Comparison of ENCODE assay signal across 1 cellular context in the genomic region with DNA sequence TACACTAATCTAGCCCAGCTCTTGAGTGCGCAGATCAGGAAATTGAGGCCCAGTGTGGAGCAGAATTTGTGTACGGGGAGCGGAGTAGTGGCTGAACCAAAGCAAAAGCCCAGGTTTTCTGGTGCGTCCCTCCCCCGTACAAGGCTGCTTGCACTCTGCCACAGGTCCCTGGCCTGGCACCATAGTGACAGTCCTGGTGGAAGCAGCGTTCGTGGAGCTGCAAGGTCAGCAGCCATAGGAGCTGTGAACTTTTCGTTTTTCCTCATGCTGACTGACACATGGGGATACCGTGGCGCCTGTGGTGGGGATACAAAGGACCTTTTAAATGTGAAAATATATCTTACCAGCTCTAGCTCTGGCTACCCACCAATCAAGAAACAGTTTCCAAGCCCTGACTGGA.
TF ChIP-seq lines count a peak whose summit lies in the region.

No MANE protein-coding gene starts in this region.

TF ChIP-seq in GM12878, 131 proteins besides CTCF, POLR2A, EP300 and RAD21 (continued from another document and continues in another):
- TF ChIP-seq POLR2AphosphoS2 (IDR thresholded peaks at IDR 0.05; ENCODE audit: low read depth, low read length): peak; percentile 30; the same call in 1 of the 2 replicates
- no peak for TF ChIP-seq MTA3 (IDR thresholded peaks at IDR 0.05; ENCODE audit: borderline replicate concordance, low read length)
- TF ChIP-seq, protein P1, sequence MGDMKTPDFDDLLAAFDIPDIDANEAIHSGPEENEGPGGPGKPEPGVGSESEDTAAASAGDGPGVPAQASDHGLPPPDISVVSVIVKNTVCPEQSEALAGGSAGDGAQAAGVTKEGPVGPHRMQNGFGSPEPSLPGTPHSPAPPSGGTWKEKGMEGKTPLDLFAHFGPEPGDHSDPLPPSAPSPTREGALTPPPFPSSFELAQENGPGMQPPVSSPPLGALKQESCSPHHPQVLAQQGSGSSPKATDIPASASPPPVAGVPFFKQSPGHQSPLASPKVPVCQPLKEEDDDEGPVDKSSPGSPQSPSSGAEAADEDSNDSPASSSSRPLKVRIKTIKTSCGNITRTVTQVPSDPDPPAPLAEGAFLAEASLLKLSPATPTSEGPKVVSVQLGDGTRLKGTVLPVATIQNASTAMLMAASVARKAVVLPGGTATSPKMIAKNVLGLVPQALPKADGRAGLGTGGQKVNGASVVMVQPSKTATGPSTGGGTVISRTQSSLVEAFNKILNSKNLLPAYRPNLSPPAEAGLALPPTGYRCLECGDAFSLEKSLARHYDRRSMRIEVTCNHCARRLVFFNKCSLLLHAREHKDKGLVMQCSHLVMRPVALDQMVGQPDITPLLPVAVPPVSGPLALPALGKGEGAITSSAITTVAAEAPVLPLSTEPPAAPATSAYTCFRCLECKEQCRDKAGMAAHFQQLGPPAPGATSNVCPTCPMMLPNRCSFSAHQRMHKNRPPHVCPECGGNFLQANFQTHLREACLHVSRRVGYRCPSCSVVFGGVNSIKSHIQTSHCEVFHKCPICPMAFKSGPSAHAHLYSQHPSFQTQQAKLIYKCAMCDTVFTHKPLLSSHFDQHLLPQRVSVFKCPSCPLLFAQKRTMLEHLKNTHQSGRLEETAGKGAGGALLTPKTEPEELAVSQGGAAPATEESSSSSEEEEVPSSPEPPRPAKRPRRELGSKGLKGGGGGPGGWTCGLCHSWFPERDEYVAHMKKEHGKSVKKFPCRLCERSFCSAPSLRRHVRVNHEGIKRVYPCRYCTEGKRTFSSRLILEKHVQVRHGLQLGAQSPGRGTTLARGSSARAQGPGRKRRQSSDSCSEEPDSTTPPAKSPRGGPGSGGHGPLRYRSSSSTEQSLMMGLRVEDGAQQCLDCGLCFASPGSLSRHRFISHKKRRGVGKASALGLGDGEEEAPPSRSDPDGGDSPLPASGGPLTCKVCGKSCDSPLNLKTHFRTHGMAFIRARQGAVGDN (IDR thresholded peaks at IDR 0.05): peak; percentile 52
- TF ChIP-seq, protein P2, sequence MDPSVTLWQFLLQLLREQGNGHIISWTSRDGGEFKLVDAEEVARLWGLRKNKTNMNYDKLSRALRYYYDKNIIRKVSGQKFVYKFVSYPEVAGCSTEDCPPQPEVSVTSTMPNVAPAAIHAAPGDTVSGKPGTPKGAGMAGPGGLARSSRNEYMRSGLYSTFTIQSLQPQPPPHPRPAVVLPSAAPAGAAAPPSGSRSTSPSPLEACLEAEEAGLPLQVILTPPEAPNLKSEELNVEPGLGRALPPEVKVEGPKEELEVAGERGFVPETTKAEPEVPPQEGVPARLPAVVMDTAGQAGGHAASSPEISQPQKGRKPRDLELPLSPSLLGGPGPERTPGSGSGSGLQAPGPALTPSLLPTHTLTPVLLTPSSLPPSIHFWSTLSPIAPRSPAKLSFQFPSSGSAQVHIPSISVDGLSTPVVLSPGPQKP (IDR thresholded peaks at IDR 0.05; ENCODE audit: low read depth, low read length): no peak
- TF ChIP-seq NFIC (IDR thresholded peaks at IDR 0.05; ENCODE audit: low read depth, low read length): no peak
- no peak for TF ChIP-seq SRF (IDR thresholded peaks at IDR 0.05; ENCODE audit: low read depth in 2 of 2, low read length in 2 of 2)
- TF ChIP-seq, protein P3, sequence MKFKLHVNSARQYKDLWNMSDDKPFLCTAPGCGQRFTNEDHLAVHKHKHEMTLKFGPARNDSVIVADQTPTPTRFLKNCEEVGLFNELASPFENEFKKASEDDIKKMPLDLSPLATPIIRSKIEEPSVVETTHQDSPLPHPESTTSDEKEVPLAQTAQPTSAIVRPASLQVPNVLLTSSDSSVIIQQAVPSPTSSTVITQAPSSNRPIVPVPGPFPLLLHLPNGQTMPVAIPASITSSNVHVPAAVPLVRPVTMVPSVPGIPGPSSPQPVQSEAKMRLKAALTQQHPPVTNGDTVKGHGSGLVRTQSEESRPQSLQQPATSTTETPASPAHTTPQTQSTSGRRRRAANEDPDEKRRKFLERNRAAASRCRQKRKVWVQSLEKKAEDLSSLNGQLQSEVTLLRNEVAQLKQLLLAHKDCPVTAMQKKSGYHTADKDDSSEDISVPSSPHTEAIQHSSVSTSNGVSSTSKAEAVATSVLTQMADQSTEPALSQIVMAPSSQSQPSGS (IDR thresholded peaks at IDR 0.05; ENCODE audit: low read length): no peak
- TF ChIP-seq NFXL1 (IDR thresholded peaks at IDR 0.05; ENCODE audit: borderline replicate concordance): no peak
- TF ChIP-seq MTA2 (IDR thresholded peaks at IDR 0.05; ENCODE audit: low read depth): no peak
- TF ChIP-seq, protein P4, sequence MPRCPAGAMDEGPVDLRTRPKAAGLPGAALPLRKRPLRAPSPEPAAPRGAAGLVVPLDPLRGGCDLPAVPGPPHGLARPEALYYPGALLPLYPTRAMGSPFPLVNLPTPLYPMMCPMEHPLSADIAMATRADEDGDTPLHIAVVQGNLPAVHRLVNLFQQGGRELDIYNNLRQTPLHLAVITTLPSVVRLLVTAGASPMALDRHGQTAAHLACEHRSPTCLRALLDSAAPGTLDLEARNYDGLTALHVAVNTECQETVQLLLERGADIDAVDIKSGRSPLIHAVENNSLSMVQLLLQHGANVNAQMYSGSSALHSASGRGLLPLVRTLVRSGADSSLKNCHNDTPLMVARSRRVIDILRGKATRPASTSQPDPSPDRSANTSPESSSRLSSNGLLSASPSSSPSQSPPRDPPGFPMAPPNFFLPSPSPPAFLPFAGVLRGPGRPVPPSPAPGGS (IDR thresholded peaks at IDR 0.05; ENCODE audit: borderline replicate concordance, insufficient read depth, low read depth, low read length, poor library complexity, severe bottlenecking): no peak
- TF ChIP-seq BCL11A (IDR thresholded peaks at IDR 0.05; ENCODE audit: low read depth, low read length): no peak
- TF ChIP-seq BACH1 (IDR thresholded peaks at IDR 0.05; ENCODE audit: borderline replicate concordance): peak; percentile 62; the same call in 1 of the 2 replicates
- 0 out of 2 replicates have a peak, but pooled peaks have one; percentile 6 for TF ChIP-seq PAX5 (IDR thresholded peaks at IDR 0.05; ENCODE audit: borderline replicate concordance, low read depth, low read length)
- TF ChIP-seq, protein P5, sequence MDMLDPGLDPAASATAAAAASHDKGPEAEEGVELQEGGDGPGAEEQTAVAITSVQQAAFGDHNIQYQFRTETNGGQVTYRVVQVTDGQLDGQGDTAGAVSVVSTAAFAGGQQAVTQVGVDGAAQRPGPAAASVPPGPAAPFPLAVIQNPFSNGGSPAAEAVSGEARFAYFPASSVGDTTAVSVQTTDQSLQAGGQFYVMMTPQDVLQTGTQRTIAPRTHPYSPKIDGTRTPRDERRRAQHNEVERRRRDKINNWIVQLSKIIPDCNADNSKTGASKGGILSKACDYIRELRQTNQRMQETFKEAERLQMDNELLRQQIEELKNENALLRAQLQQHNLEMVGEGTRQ (IDR thresholded peaks at IDR 0.05; ENCODE audit: borderline replicate concordance, low read depth, low read length): no peak
- no peak for TF ChIP-seq KDM1A (IDR thresholded peaks at IDR 0.05; ENCODE audit: borderline replicate concordance)
- TF ChIP-seq, protein P6, sequence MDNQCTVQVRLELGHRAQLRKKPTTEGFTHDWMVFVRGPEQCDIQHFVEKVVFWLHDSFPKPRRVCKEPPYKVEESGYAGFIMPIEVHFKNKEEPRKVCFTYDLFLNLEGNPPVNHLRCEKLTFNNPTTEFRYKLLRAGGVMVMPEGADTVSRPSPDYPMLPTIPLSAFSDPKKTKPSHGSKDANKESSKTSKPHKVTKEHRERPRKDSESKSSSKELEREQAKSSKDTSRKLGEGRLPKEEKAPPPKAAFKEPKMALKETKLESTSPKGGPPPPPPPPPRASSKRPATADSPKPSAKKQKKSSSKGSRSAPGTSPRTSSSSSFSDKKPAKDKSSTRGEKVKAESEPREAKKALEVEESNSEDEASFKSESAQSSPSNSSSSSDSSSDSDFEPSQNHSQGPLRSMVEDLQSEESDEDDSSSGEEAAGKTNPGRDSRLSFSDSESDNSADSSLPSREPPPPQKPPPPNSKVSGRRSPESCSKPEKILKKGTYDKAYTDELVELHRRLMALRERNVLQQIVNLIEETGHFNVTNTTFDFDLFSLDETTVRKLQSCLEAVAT (IDR thresholded peaks at IDR 0.05): peak; percentile 4; the same call in 1 of the 2 replicates
- TF ChIP-seq SREBF1 (IDR thresholded peaks at IDR 0.05; ENCODE audit: low read length): no peak
- no peak for TF ChIP-seq CHD2 (IDR thresholded peaks at IDR 0.05; ENCODE audit: borderline replicate concordance, low read depth, low read length)
- no peak for TF ChIP-seq IRF4 (IDR thresholded peaks at IDR 0.05; ENCODE audit: low read depth, low read length)
- no peak for TF ChIP-seq CBX5 (IDR thresholded peaks at IDR 0.05; ENCODE audit: low read depth)
- no peak for TF ChIP-seq CBFB (IDR thresholded peaks at IDR 0.05; ENCODE audit: low read depth)
- TF ChIP-seq JUNB (IDR thresholded peaks at IDR 0.05): no peak
- no peak for TF ChIP-seq FOXM1 (IDR thresholded peaks at IDR 0.05; ENCODE audit: low read depth, low read length)
- TF ChIP-seq BMI1 (IDR thresholded peaks at IDR 0.05; ENCODE audit: borderline replicate concordance): no peak
- TF ChIP-seq, protein P7, sequence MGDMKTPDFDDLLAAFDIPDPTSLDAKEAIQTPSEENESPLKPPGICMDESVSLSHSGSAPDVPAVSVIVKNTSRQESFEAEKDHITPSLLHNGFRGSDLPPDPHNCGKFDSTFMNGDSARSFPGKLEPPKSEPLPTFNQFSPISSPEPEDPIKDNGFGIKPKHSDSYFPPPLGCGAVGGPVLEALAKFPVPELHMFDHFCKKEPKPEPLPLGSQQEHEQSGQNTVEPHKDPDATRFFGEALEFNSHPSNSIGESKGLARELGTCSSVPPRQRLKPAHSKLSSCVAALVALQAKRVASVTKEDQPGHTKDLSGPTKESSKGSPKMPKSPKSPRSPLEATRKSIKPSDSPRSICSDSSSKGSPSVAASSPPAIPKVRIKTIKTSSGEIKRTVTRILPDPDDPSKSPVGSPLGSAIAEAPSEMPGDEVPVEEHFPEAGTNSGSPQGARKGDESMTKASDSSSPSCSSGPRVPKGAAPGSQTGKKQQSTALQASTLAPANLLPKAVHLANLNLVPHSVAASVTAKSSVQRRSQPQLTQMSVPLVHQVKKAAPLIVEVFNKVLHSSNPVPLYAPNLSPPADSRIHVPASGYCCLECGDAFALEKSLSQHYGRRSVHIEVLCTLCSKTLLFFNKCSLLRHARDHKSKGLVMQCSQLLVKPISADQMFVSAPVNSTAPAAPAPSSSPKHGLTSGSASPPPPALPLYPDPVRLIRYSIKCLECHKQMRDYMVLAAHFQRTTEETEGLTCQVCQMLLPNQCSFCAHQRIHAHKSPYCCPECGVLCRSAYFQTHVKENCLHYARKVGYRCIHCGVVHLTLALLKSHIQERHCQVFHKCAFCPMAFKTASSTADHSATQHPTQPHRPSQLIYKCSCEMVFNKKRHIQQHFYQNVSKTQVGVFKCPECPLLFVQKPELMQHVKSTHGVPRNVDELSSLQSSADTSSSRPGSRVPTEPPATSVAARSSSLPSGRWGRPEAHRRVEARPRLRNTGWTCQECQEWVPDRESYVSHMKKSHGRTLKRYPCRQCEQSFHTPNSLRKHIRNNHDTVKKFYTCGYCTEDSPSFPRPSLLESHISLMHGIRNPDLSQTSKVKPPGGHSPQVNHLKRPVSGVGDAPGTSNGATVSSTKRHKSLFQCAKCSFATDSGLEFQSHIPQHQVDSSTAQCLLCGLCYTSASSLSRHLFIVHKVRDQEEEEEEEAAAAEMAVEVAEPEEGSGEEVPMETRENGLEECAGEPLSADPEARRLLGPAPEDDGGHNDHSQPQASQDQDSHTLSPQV (IDR thresholded peaks at IDR 0.05): no peak
- TF ChIP-seq, protein P8, sequence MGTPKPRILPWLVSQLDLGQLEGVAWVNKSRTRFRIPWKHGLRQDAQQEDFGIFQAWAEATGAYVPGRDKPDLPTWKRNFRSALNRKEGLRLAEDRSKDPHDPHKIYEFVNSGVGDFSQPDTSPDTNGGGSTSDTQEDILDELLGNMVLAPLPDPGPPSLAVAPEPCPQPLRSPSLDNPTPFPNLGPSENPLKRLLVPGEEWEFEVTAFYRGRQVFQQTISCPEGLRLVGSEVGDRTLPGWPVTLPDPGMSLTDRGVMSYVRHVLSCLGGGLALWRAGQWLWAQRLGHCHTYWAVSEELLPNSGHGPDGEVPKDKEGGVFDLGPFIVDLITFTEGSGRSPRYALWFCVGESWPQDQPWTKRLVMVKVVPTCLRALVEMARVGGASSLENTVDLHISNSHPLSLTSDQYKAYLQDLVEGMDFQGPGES (IDR thresholded peaks at IDR 0.05): no peak
- TF ChIP-seq NBN (IDR thresholded peaks at IDR 0.05): no peak
- no peak for TF ChIP-seq RAD51 (IDR thresholded peaks at IDR 0.05)
- TF ChIP-seq SMARCA5 (IDR thresholded peaks at IDR 0.05): no peak
- peak; percentile 52; the same call in 1 of the 2 replicates for TF ChIP-seq MXI1 (IDR thresholded peaks at IDR 0.05; ENCODE audit: low read depth, low read length)
- TF ChIP-seq, protein P9, sequence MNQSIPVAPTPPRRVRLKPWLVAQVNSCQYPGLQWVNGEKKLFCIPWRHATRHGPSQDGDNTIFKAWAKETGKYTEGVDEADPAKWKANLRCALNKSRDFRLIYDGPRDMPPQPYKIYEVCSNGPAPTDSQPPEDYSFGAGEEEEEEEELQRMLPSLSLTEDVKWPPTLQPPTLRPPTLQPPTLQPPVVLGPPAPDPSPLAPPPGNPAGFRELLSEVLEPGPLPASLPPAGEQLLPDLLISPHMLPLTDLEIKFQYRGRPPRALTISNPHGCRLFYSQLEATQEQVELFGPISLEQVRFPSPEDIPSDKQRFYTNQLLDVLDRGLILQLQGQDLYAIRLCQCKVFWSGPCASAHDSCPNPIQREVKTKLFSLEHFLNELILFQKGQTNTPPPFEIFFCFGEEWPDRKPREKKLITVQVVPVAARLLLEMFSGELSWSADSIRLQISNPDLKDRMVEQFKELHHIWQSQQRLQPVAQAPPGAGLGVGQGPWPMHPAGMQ (IDR thresholded peaks at IDR 0.05; ENCODE audit: borderline replicate concordance): no peak
- no peak for TF ChIP-seq SMAD5 (IDR thresholded peaks at IDR 0.05; ENCODE audit: low read depth)
- TF ChIP-seq FOXK2 (IDR thresholded peaks at IDR 0.05): no peak
- no peak for TF ChIP-seq CHD1 (IDR thresholded peaks at IDR 0.05; ENCODE audit: low read depth, low read length)
- no peak for TF ChIP-seq ZNF217 (IDR thresholded peaks at IDR 0.05)
- peak; percentile 12; the same call in 1 of the 2 replicates for TF ChIP-seq DPF2 (IDR thresholded peaks at IDR 0.05)
- TF ChIP-seq RFX5 (IDR thresholded peaks at IDR 0.05; ENCODE audit: low read depth, low read length): no peak
- TF ChIP-seq, protein P10, sequence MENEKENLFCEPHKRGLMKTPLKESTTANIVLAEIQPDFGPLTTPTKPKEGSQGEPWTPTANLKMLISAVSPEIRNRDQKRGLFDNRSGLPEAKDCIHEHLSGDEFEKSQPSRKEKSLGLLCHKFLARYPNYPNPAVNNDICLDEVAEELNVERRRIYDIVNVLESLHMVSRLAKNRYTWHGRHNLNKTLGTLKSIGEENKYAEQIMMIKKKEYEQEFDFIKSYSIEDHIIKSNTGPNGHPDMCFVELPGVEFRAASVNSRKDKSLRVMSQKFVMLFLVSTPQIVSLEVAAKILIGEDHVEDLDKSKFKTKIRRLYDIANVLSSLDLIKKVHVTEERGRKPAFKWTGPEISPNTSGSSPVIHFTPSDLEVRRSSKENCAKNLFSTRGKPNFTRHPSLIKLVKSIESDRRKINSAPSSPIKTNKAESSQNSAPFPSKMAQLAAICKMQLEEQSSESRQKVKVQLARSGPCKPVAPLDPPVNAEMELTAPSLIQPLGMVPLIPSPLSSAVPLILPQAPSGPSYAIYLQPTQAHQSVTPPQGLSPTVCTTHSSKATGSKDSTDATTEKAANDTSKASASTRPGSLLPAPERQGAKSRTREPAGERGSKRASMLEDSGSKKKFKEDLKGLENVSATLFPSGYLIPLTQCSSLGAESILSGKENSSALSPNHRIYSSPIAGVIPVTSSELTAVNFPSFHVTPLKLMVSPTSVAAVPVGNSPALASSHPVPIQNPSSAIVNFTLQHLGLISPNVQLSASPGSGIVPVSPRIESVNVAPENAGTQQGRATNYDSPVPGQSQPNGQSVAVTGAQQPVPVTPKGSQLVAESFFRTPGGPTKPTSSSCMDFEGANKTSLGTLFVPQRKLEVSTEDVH (IDR thresholded peaks at IDR 0.05; ENCODE audit: low read depth, partially characterized antibody): no peak
- TF ChIP-seq TCF12 (IDR thresholded peaks at IDR 0.05; ENCODE audit: low read depth, low read length): no peak
- no peak for TF ChIP-seq MYB (IDR thresholded peaks at IDR 0.05; ENCODE audit: borderline replicate concordance, low read depth, low read length)
